In the genomic region with DNA sequence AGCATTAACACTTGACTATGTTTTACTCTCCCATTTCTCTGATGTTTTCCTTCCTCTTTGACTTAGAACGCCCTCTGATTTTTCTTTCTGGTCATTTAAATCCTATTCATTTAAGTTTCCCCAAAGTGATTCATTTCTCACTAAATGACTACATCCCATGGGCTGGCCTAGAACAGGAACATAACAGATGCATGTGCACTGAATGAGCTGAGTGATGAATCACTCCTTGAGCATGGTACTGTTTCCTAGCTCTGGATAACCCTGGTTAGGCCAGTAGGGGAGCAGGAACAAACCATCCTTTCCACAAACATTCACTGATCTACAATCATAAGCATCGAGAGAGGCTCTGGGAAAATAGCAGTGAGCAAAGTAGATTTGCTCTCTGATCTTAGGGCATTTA, we compare ENCODE assay signal across 13 cellular contexts.
DNase-seq lines count a peak whose midpoint lies in the region; ATAC-seq and TF ChIP-seq lines count a peak whose summit lies in the region.
"Had no signal": no experiment of that assay in that cellular context is flagged by ENCODE, and none has a peak within 500 bp of the region (broad histone marks: within the 10 kb centered on the region; RNA-seq: fewer than 3 reads in every experiment).

No MANE protein-coding gene starts in this region.

- TF ChIP-seq CTCF in HFF-Myc (IDR thresholded peaks at IDR 0.05; ENCODE audit: low read depth, low read length, missing control alignments) (peak; percentile 21), astrocyte of the cerebellum (IDR thresholded peaks at IDR 0.05; ENCODE audit: low read depth, low read length, missing control alignments) (peak; percentile 33)

- H3K4me3 ChIP-seq in HFF-Myc (replicated peaks; ENCODE audit: low read depth, low read length) (no peak overlapping the region), astrocyte of the cerebellum (ENCODE audit: low read depth, low read length) (no peak overlapping the region)
- H3K4me3 ChIP-seq: tibial nerve had no signal

- in situ Hi-C loops in astrocyte of the cerebellum (cut with HindIII; ENCODE audit: low sequenced_read_pairs): no loop called here

- peak; percentile 0 for DNase-seq in A172 (ENCODE audit: low spot score)
- peak; percentile 31 for DNase-seq in HFF-Myc (ENCODE audit: extremely low read depth, low read depth)
- peak; percentile 45 for DNase-seq in astrocyte of the cerebellum (ENCODE audit: low read depth)
- DNase-seq in glomerular visceral epithelial cell (ENCODE audit: extremely low spot score): peak; percentile 22
- no peak for DNase-seq in NCI-H82 (lab: John Stamatoyannopoulos, UW)
- DNase-seq in retina: no peak
- DNase-seq: activated B cell treated with CpG ODN at 0.5 μM for 24 hours, NCI-H1417 treated with DMSO at 0.1 percent for 48 hours, NCI-H526 treated with DMSO at 0.1 percent for 48 hours, SHP77 treated with DMSO at 0.1 percent for 48 hours had no signal

- no peak for ATAC-seq in GM21529 (IDR thresholded peaks at IDR 0.05; ENCODE audit: unreplicated experiment)
- ATAC-seq in HG03439 (IDR thresholded peaks at IDR 0.05; ENCODE audit: unreplicated experiment): no peak

Comparison
In these comparisons a context has a peak if more than half of its experiments do, and no peak if none do; other contexts are left out.
1. DNase-seq: peak in A172 (single experiment), HFF-Myc (single experiment), astrocyte of the cerebellum (single experiment) and glomerular visceral epithelial cell (single experiment); none in NCI-H82 (single experiment) and retina (single experiment).